Comparison of ENCODE assay signal across 19 cellular contexts in genomic region chr6:13091192-13091591, GRCh38.
DNase-seq lines count a peak whose midpoint lies in the region; ATAC-seq and TF ChIP-seq lines count a peak whose summit lies in the region.
"Had no signal": no experiment of that assay in that cellular context is flagged by ENCODE, and none has a peak within 500 bp of the region (broad histone marks: within the 10 kb centered on the region; RNA-seq: fewer than 3 reads in every experiment).

No MANE protein-coding gene starts in this region.

- H3K4me3 Mint-ChIP-seq in effector memory CD8-positive, alpha-beta T cell, result no peak overlapping the region
- H3K4me3 Mint-ChIP-seq: CD4-positive, CD25-positive, alpha-beta regulatory T cell; CD8-positive, alpha-beta memory T cell had no signal

- H3K4me1 ChIP-seq in GM23248 (ENCODE audit: insufficient read depth) (peaks cover 11% of the 10 kb centered on the region; the same call in 1 of the 2 replicates), ascending aorta (peaks cover 2 to 17% of the 10 kb centered on the region in 2 donors), thoracic aorta (ENCODE audit: control insufficient read depth in 1 of 2, low read depth in 2 of 2) (peaks cover 4 to 46% of the 10 kb centered on the region in 2 donors)
- H3K4me1 ChIP-seq: BE2C, HAP-1 had no signal

- DNase-seq in GM23248 (peak; percentile 1), ascending aorta (ENCODE audit: low spot score in 2 of 2) (peak in 1 of 2 donors; percentile 81), fibroblast of pulmonary artery (ENCODE audit: low read depth) (peak; percentile 14), thoracic aorta (ENCODE audit: low spot score) (peak; percentile 7), NCI-H1417 treated with DMSO at 0.1 percent for 48 hours (lab: John Stamatoyannopoulos, UW) (no peak), NCI-H82 (lab: John Stamatoyannopoulos, UW) (no peak)
- DNase-seq in effector memory CD8-positive, alpha-beta T cell, result no peak
- DNase-seq: ACHN; BE2C; C1 segment of cervical spinal cord; CD4-positive, CD25-positive, alpha-beta regulatory T cell; CD8-positive, alpha-beta memory T cell; COR-L47; DMS 273 treated with DMSO at 0.1 percent for 48 hours; DMS53; DND-41; EL had no signal

- no peaks in the 10 kb centered on the region for H3K9me3 ChIP-seq in GM23248 (ENCODE audit: low read depth)
- no peaks in the 10 kb centered on the region for H3K9me3 ChIP-seq in ascending aorta
- H3K9me3 ChIP-seq in thoracic aorta, result no peaks in the 10 kb centered on the region
- H3K9me3 ChIP-seq: BE2C, HAP-1 had no signal

- TF ChIP-seq CTCF in ascending aorta (IDR thresholded peaks at IDR 0.05) (no peak), fibroblast of pulmonary artery (IDR thresholded peaks at IDR 0.05; ENCODE audit: low read length, missing control alignments) (no peak), thoracic aorta (IDR thresholded peaks at IDR 0.05) (no peak)

- H3K27ac ChIP-seq in GM23248, result no peak overlapping the region
- peak overlapping the region; percentile 50 to 54 for H3K27ac ChIP-seq in ascending aorta
- peak overlapping the region in 1 of 2 donors; percentile 44 for H3K27ac ChIP-seq in thoracic aorta

- H3K9ac ChIP-seq in GM23248, result no peak overlapping the region

- H3K27me3 ChIP-seq in GM23248 (replicated peaks; ENCODE audit: insufficient read depth) (no peaks in the 10 kb centered on the region), ascending aorta (no peaks in the 10 kb centered on the region), thoracic aorta (replicated peaks; ENCODE audit: insufficient read depth) (no peaks in the 10 kb centered on the region)
- H3K27me3 ChIP-seq: BE2C had no signal

- no peaks in the 10 kb centered on the region for H4K20me1 ChIP-seq in GM23248 (ENCODE audit: insufficient read depth)

- H3K27ac Mint-ChIP-seq in effector memory CD8-positive, alpha-beta T cell, result no peak overlapping the region
- H3K27ac Mint-ChIP-seq: CD4-positive, CD25-positive, alpha-beta regulatory T cell; CD8-positive, alpha-beta memory T cell had no signal

- H3K27me3 Mint-ChIP-seq in effector memory CD8-positive, alpha-beta T cell, result peaks cover 5 to 10% of the 10 kb centered on the region in 2 donors
- H3K27me3 Mint-ChIP-seq: CD4-positive, CD25-positive, alpha-beta regulatory T cell had no signal

- H3K36me3 ChIP-seq in GM23248 (ENCODE audit: low read depth) (no peaks in the 10 kb centered on the region), ascending aorta (no peaks in the 10 kb centered on the region), thoracic aorta (no peaks in the 10 kb centered on the region)
- H3K36me3 ChIP-seq: BE2C, HAP-1 had no signal

- no peak overlapping the region for H2AFZ ChIP-seq in GM23248

- H3K4me2 ChIP-seq in GM23248 (ENCODE audit: unreplicated experiment), result no peak overlapping the region

- H3K36me3 Mint-ChIP-seq in effector memory CD8-positive, alpha-beta T cell (ENCODE audit: insufficient read depth), result no peaks in the 10 kb centered on the region
- H3K36me3 Mint-ChIP-seq: CD4-positive, CD25-positive, alpha-beta regulatory T cell; CD8-positive, alpha-beta memory T cell had no signal

- 42 to 54% methylated on average over 6 of the region's 6 CpGs for WGBS in GM23248 (ENCODE audit: low coverage in 1 of 2, low lambda C conversion rate in 2 of 2, missing lambda C conversion rate in 2 of 2), 2 experiments

- peaks cover 5% of the 10 kb centered on the region; the same call in 1 of the 2 replicates for H3F3A ChIP-seq in GM23248 (ENCODE audit: insufficient read depth)

- no peak overlapping the region for H3K4me3 ChIP-seq in GM23248
- H3K4me3 ChIP-seq in ascending aorta, result no peak overlapping the region
- no peak overlapping the region for H3K4me3 ChIP-seq in fibroblast of pulmonary artery (replicated peaks; ENCODE audit: low read depth, low read length)
- no peak overlapping the region for H3K4me3 ChIP-seq in thoracic aorta
- H3K4me3 ChIP-seq: GM12878, HAP-1 had no signal

- intact Hi-C loops in ascending aorta (cut with DNase I), result loop anchor here (5.0 kb wide), 1 partner anchor 64 kb away; no protein-coding TSS in a partner anchor

- no peaks in the 10 kb centered on the region for H3K9me2 ChIP-seq in GM23248 (ENCODE audit: insufficient read depth)

- H3K4me1 Mint-ChIP-seq in effector memory CD8-positive, alpha-beta T cell (ENCODE audit: low read depth in 2 of 2), result no peaks in the 10 kb centered on the region
- H3K4me1 Mint-ChIP-seq: CD4-positive, CD25-positive, alpha-beta regulatory T cell; CD8-positive, alpha-beta memory T cell had no signal

- in situ Hi-C loops in GM23248 (cut with MboI), result no loop called here

- H3K79me2 ChIP-seq in GM23248 (ENCODE audit: insufficient read depth), result no peaks in the 10 kb centered on the region

- no peaks in the 10 kb centered on the region for H3K9me3 Mint-ChIP-seq in effector memory CD8-positive, alpha-beta T cell

- ATAC-seq in thoracic aorta (ENCODE audit: insufficient number of reproducible peaks, low FRiP score, low read depth), result peak; percentile 53
- no peak for ATAC-seq in effector memory CD8-positive, alpha-beta T cell (replicated peaks)
- ATAC-seq: GM12878 had no signal

Comparison
In these comparisons a context has a peak if more than half of its experiments do, and no peak if none do; other contexts are left out.
1. DNase-seq: peak in GM23248 (single experiment), fibroblast of pulmonary artery (single experiment) and thoracic aorta (single experiment); none in effector memory CD8-positive, alpha-beta T cell (0 of 3), NCI-H1417 treated with DMSO at 0.1 percent for 48 hours (single experiment) and NCI-H82 (single experiment).